ENCODE assay signal across 1 cellular context in genomic region chr12:26465419-26466097, GRCh38.
TF ChIP-seq lines count a peak whose summit lies in the region.

No MANE protein-coding gene starts in this region.

TF ChIP-seq in GM23338, 12 proteins besides CTCF, POLR2A, EP300 and RAD21 (continued from another document):
- TF ChIP-seq ZNF462 (CRISPR knock-in tag; IDR thresholded peaks at IDR 0.05) = no peak
- TF ChIP-seq EZH2phosphoT487 (IDR thresholded peaks at IDR 0.05; ENCODE audit: unreplicated experiment) = no peak
- no peak for TF ChIP-seq JUNB (IDR thresholded peaks at IDR 0.05; ENCODE audit: unreplicated experiment)
- TF ChIP-seq NANOG (IDR thresholded peaks at IDR 0.05; ENCODE audit: borderline replicate concordance) = no peak
- TF ChIP-seq POLR2AphosphoS5 (IDR thresholded peaks at IDR 0.05; ENCODE audit: low read depth) = no peak
- no peak for TF ChIP-seq CREB1 (CRISPR knock-in tag; IDR thresholded peaks at IDR 0.05; ENCODE audit: low read depth)
- TF ChIP-seq ETS1 (IDR thresholded peaks at IDR 0.05) = no peak
- TF ChIP-seq ZNF331 (CRISPR knock-in tag; IDR thresholded peaks at IDR 0.05; ENCODE audit: low read depth) = no peak
TF ChIP-seq in GM23338: peak in this region for 0.
